ENCODE assay signal across 11 cellular contexts in genomic region chr4:174496631-174497442, GRCh38. TPM values are rescaled to one million over a fixed set of nuclear protein-coding genes. Genes with fewer than 3 reads are reported as not detected.
DNase-seq lines count a peak whose midpoint lies in the region; ATAC-seq and TF ChIP-seq lines count a peak whose summit lies in the region.
"Had no signal": no experiment of that assay in that cellular context is flagged by ENCODE, and none has a peak within 500 bp of the region (broad histone marks: within the 10 kb centered on the region; RNA-seq: fewer than 3 reads in every experiment).

No MANE protein-coding gene starts in this region.

- H3K27me3 Mint-ChIP-seq in CD4-positive, alpha-beta T cell: no peaks in the 10 kb centered on the region
- H3K27me3 Mint-ChIP-seq: naive B cell had no signal

- ATAC-seq in CD4-positive, alpha-beta T cell (ENCODE audit: poor library complexity): no peak

- no peaks in the 10 kb centered on the region for H3K9me3 Mint-ChIP-seq in CD4-positive, alpha-beta T cell
- H3K9me3 Mint-ChIP-seq: naive B cell had no signal

- no peaks in the 10 kb centered on the region for H3K36me3 Mint-ChIP-seq in CD4-positive, alpha-beta T cell (ENCODE audit: low read depth)
- H3K36me3 Mint-ChIP-seq: naive B cell had no signal

- H4K20me1 ChIP-seq in smooth muscle cell (ENCODE audit: low read depth): no peaks in the 10 kb centered on the region

- CTCF ChIA-PET in CD4-positive, alpha-beta T cell (lab: Charles Lee): no interaction called here

- H3K4me1 ChIP-seq in SJSA1 (replicated peaks) (peaks cover 14% of the 10 kb centered on the region), BE2C (no peaks in the 10 kb centered on the region), smooth muscle cell (ENCODE audit: low read depth) (no peaks in the 10 kb centered on the region)

- peak overlapping the region; percentile 47 for H3K4me3 Mint-ChIP-seq in CD4-positive, alpha-beta T cell
- H3K4me3 Mint-ChIP-seq: naive B cell had no signal

- H3K4me3 ChIP-seq in SJSA1 (no peak overlapping the region), coronary artery (no peak overlapping the region), BE2C (ENCODE audit: low read depth, low read length) (no peak overlapping the region), smooth muscle cell (no peak overlapping the region)
- H3K4me3 ChIP-seq: sigmoid colon had no signal

- intact Hi-C loops in CD4-positive, alpha-beta T cell (cut with DNase I, micrococcal nuclease): no loop called here

- H3F3A ChIP-seq in smooth muscle cell (ENCODE audit: low read depth): no peaks in the 10 kb centered on the region

- H3K9me3 ChIP-seq in CD4-positive, alpha-beta T cell (ENCODE audit: control insufficient read depth, low read length): no peaks in the 10 kb centered on the region
- no peaks in the 10 kb centered on the region for H3K9me3 ChIP-seq in SJSA1 (replicated peaks)
- H3K9me3 ChIP-seq in BE2C: no peaks in the 10 kb centered on the region
- H3K9me3 ChIP-seq in smooth muscle cell (replicated peaks; ENCODE audit: low read depth): no peaks in the 10 kb centered on the region
- H3K9me3 ChIP-seq: sigmoid colon had no signal

- H2AFZ ChIP-seq in smooth muscle cell (ENCODE audit: low read depth): no peak overlapping the region

- no peaks in the 10 kb centered on the region for H3K36me3 ChIP-seq in SJSA1
- no peaks in the 10 kb centered on the region for H3K36me3 ChIP-seq in BE2C
- no peaks in the 10 kb centered on the region for H3K36me3 ChIP-seq in smooth muscle cell (ENCODE audit: low read depth)

- TF ChIP-seq CTCF in CD4-positive, alpha-beta T cell (IDR thresholded peaks at IDR 0.05): no peak
- TF ChIP-seq CTCF in coronary artery (IDR thresholded peaks at IDR 0.05) (no peak), BE2C (IDR thresholded peaks at IDR 0.05; ENCODE audit: low read depth, low read length) (no peak), smooth muscle cell (IDR thresholded peaks at IDR 0.05; ENCODE audit: borderline replicate concordance, insufficient read depth, poor library complexity, severe bottlenecking) (no peak)

- DNase-seq in CD4-positive, alpha-beta T cell: no peak
- peak; percentile 56 for DNase-seq in DMS153 (lab: John Stamatoyannopoulos, UW)
- peak in 1 of 2 experiments; percentile 36 for DNase-seq in SJSA1 (ENCODE audit: low read depth in 1 of 2, low spot score in 2 of 2)
- DNase-seq in mucosa of gallbladder (ENCODE audit: low spot score): peak; percentile 25
- no peak for DNase-seq in coronary artery (ENCODE audit: low spot score)
- no peak for DNase-seq in BE2C
- no peak for DNase-seq in smooth muscle cell (lab: John Stamatoyannopoulos, UW; ENCODE audit: unreplicated experiment)
- DNase-seq: activated CD4-positive, alpha-beta T cell treated with anti-CD3 and anti-CD28 coated beads, Interleukin-2, amount 50 U/mL, for 48 hours; kidney glomerular epithelial cell; naive B cell; sigmoid colon had no signal

- H3K4me1 Mint-ChIP-seq in CD4-positive, alpha-beta T cell (ENCODE audit: low read depth): peaks cover 14% of the 10 kb centered on the region

- no peak overlapping the region for H3K4me2 ChIP-seq in smooth muscle cell

- H3K27ac Mint-ChIP-seq in CD4-positive, alpha-beta T cell: peak overlapping the region; percentile 54
- H3K27ac Mint-ChIP-seq: naive B cell had no signal

- H3K27me3 ChIP-seq in CD4-positive, alpha-beta T cell (ENCODE audit: control insufficient read depth, insufficient read depth, low read length): no peaks in the 10 kb centered on the region
- H3K27me3 ChIP-seq in SJSA1 (replicated peaks) (no peaks in the 10 kb centered on the region), BE2C (peaks cover 12% of the 10 kb centered on the region), smooth muscle cell (ENCODE audit: low read depth) (no peaks in the 10 kb centered on the region)
- H3K27me3 ChIP-seq: sigmoid colon had no signal

- no peak overlapping the region for H3K27ac ChIP-seq in CD4-positive, alpha-beta T cell (ENCODE audit: low read depth, low read length)
- H3K27ac ChIP-seq in SJSA1 (peak overlapping the region; percentile 36; the same call in 1 of the 2 replicates), coronary artery (no peak overlapping the region), smooth muscle cell (ENCODE audit: low read depth) (no peak overlapping the region)

- no peak overlapping the region for H3K9ac ChIP-seq in smooth muscle cell (ENCODE audit: low read depth)

- POLR2A ChIA-PET in CD4-positive, alpha-beta T cell (lab: Charles Lee): no interaction called here

- H3K79me2 ChIP-seq in smooth muscle cell (ENCODE audit: low read depth): no peaks in the 10 kb centered on the region

- 92% methylated on average over 3 of the region's 3 CpGs for WGBS in smooth muscle cell (ENCODE audit: low lambda C conversion rate)

RNA-seq across cellular contexts. Expression of gene HPGD, which starts 25.5 kb away (rescaled TPM):
- 10 to 100 TPM in 1 of 2 experiments, 1 to 10 TPM in 1; 9.3 to 10.4 TPM for total RNA-seq in CD4-positive, alpha-beta T cell
- total RNA-seq in SJSA1 (2014; rRNA removed; shearing (Covaris generic)): 1.9 and 6.4 TPM in 2 replicates
- 37.2 TPM for total RNA-seq in mucosa of gallbladder
- not detected for polyA plus RNA-seq in BE2C (2012; ENCODE audit: insufficient read depth, insufficient read length, low read depth)
- total RNA-seq in smooth muscle cell: 18.7 and 20.0 TPM in 2 replicates
- 0.97 and 13.1 TPM in 2 replicates for polyA plus RNA-seq in smooth muscle cell

Comparison
In these comparisons a context has a peak if more than half of its experiments do, and no peak if none do; other contexts are left out.
1. DNase-seq: peak in DMS153 (single experiment) and mucosa of gallbladder (single experiment); none in CD4-positive, alpha-beta T cell (0 of 10), coronary artery (single experiment), BE2C (single experiment) and smooth muscle cell (single experiment).